Comparison of ENCODE assay signal across 1 cellular context in the genomic region with DNA sequence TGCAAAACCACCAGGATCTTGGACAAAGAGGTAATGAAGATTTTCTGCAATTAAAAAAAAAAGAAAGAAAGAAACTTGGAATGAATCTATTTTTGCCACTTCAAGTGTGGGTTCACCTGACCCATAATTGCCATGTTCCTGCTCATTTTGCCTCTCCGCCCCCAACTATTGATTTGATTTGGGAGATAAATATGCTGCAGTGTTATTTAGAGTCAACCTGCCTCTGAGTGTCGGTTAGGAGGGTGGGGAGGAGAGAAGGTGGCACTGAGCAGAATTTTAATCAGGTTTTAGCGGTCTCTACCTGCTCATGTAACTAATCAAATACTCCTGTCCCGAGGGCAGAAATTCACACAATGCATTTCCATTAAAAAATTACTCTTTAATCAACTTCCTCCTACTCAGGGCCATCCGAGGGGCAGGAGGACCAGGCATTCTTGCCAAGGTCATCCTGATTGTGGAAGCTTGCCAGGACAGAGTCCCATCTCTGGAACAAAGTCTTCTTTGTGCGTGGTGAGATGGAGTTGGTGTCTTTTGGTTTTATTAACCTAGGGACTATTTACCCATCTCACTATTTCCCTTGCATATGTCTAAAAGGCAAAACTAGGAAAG.
TF ChIP-seq lines count a peak whose summit lies in the region.

No MANE protein-coding gene starts in this region.

TF ChIP-seq in HepG2, 621 proteins besides CTCF, POLR2A, EP300 and RAD21 (continued from another document):
- TF ChIP-seq, protein P1, sequence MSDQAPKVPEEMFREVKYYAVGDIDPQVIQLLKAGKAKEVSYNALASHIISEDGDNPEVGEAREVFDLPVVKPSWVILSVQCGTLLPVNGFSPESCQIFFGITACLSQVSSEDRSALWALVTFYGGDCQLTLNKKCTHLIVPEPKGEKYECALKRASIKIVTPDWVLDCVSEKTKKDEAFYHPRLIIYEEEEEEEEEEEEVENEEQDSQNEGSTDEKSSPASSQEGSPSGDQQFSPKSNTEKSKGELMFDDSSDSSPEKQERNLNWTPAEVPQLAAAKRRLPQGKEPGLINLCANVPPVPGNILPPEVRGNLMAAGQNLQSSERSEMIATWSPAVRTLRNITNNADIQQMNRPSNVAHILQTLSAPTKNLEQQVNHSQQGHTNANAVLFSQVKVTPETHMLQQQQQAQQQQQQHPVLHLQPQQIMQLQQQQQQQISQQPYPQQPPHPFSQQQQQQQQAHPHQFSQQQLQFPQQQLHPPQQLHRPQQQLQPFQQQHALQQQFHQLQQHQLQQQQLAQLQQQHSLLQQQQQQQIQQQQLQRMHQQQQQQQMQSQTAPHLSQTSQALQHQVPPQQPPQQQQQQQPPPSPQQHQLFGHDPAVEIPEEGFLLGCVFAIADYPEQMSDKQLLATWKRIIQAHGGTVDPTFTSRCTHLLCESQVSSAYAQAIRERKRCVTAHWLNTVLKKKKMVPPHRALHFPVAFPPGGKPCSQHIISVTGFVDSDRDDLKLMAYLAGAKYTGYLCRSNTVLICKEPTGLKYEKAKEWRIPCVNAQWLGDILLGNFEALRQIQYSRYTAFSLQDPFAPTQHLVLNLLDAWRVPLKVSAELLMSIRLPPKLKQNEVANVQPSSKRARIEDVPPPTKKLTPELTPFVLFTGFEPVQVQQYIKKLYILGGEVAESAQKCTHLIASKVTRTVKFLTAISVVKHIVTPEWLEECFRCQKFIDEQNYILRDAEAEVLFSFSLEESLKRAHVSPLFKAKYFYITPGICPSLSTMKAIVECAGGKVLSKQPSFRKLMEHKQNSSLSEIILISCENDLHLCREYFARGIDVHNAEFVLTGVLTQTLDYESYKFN (CRISPR knock-in tag; conservative IDR thresholded peaks at IDR 0.05) = peak; percentile 38; the same call in 1 of the 2 replicates
- TF ChIP-seq SSRP1 (CRISPR knock-in tag; IDR thresholded peaks at IDR 0.05) = no peak
- no peak for TF ChIP-seq ZNF556 (CRISPR knock-in tag; IDR thresholded peaks at IDR 0.05; ENCODE audit: borderline replicate concordance)
- 0 out of 2 replicates have a peak, but pooled peaks have one; percentile 12 for TF ChIP-seq HNF4G (IDR thresholded peaks at IDR 0.05; ENCODE audit: borderline replicate concordance, low read depth, low read length)
- TF ChIP-seq HNF4G (CRISPR knock-in tag; IDR thresholded peaks at IDR 0.05; ENCODE audit: borderline replicate concordance, low read depth) = no peak
- no peak for TF ChIP-seq ADNP (CRISPR knock-in tag; IDR thresholded peaks at IDR 0.05)
- TF ChIP-seq RARA (CRISPR knock-in tag; IDR thresholded peaks at IDR 0.05) = peak; percentile 38; the same call in 1 of the 2 replicates
- no peak for TF ChIP-seq ZNF597 (CRISPR knock-in tag; IDR thresholded peaks at IDR 0.05)
- TF ChIP-seq, protein P2, sequence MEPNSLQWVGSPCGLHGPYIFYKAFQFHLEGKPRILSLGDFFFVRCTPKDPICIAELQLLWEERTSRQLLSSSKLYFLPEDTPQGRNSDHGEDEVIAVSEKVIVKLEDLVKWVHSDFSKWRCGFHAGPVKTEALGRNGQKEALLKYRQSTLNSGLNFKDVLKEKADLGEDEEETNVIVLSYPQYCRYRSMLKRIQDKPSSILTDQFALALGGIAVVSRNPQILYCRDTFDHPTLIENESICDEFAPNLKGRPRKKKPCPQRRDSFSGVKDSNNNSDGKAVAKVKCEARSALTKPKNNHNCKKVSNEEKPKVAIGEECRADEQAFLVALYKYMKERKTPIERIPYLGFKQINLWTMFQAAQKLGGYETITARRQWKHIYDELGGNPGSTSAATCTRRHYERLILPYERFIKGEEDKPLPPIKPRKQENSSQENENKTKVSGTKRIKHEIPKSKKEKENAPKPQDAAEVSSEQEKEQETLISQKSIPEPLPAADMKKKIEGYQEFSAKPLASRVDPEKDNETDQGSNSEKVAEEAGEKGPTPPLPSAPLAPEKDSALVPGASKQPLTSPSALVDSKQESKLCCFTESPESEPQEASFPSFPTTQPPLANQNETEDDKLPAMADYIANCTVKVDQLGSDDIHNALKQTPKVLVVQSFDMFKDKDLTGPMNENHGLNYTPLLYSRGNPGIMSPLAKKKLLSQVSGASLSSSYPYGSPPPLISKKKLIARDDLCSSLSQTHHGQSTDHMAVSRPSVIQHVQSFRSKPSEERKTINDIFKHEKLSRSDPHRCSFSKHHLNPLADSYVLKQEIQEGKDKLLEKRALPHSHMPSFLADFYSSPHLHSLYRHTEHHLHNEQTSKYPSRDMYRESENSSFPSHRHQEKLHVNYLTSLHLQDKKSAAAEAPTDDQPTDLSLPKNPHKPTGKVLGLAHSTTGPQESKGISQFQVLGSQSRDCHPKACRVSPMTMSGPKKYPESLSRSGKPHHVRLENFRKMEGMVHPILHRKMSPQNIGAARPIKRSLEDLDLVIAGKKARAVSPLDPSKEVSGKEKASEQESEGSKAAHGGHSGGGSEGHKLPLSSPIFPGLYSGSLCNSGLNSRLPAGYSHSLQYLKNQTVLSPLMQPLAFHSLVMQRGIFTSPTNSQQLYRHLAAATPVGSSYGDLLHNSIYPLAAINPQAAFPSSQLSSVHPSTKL (CRISPR knock-in tag; IDR thresholded peaks at IDR 0.05) = 0 out of 2 replicates have a peak, but pooled peaks have one; percentile 40
- peak; percentile 31; the same call in 1 of the 2 replicates for TF ChIP-seq HNF4A (CRISPR knock-in tag; IDR thresholded peaks at IDR 0.05)
- no peak for TF ChIP-seq MIER2 (CRISPR knock-in tag; IDR thresholded peaks at IDR 0.05)
- 0 out of 2 replicates have a peak, but pooled peaks have one; percentile 31 for TF ChIP-seq ZBTB37 (CRISPR knock-in tag; IDR thresholded peaks at IDR 0.05)
- TF ChIP-seq AHDC1 (CRISPR knock-in tag; IDR thresholded peaks at IDR 0.05; ENCODE audit: borderline replicate concordance) = peak; percentile 35; the same call in 1 of the 2 replicates
- 0 out of 2 replicates have a peak, but pooled peaks have one; percentile 28 for TF ChIP-seq SALL1 (CRISPR knock-in tag; IDR thresholded peaks at IDR 0.05)
- TF ChIP-seq GATAD2A (CRISPR knock-in tag; IDR thresholded peaks at IDR 0.05) = peak; percentile 45; the same call in 1 of the 2 replicates
- 0 out of 2 replicates have a peak, but pooled peaks have one; percentile 7 for TF ChIP-seq SOX5 (CRISPR knock-in tag; IDR thresholded peaks at IDR 0.05; ENCODE audit: borderline replicate concordance)
